ENCODE assay signal across 8 cellular contexts in genomic region chr12:7017870-7018349, GRCh38. TPM values are rescaled to one million over a fixed set of nuclear protein-coding genes. Genes with fewer than 3 reads are reported as not detected.
DNase-seq lines count a peak whose midpoint lies in the region; ATAC-seq lines count a peak whose summit lies in the region.

No MANE protein-coding gene starts in this region.

- no peak overlapping the region for H4K91ac ChIP-seq in neuronal stem cell (ENCODE audit: low read depth, low read length, poor library complexity)

- H2AFZ ChIP-seq in ACC112 (ENCODE audit: low read length, unreplicated experiment) (peak overlapping the region; percentile 39), neuronal stem cell (ENCODE audit: low read length) (peak overlapping the region; percentile 97)

- no CpG with 5 or more reads among the region's 25 CpGs for WGBS in neuronal stem cell (ENCODE audit: extremely low coverage in 2 of 2, insufficient read length in 2 of 2, insufficient replicate concordance in 1 of 2), 2 donors

- DNase-seq in SK-N-DZ (ENCODE audit: low spot score) = peak; percentile 91
- no peak for DNase-seq in neuronal stem cell (ENCODE audit: low spot score)
- no peak for DNase-seq in ecto neural progenitor cell (ENCODE audit: low spot score)

- H3K18ac ChIP-seq in neuronal stem cell (ENCODE audit: low read length) = peak overlapping the region; percentile 91

- H3K4me2 ChIP-seq in neuronal stem cell (ENCODE audit: insufficient read depth, low read length, poor library complexity, severe bottlenecking) = peak overlapping the region; percentile 77

- peak overlapping the region; percentile 66 for H3K14ac ChIP-seq in neuronal stem cell (ENCODE audit: low read length)

- H3K4ac ChIP-seq in neuronal stem cell (ENCODE audit: low read length) = no peak overlapping the region

- H3K9me3 ChIP-seq in neuronal stem cell (replicated peaks in 1 of 2; ENCODE audit: control insufficient read depth in 2 of 2, insufficient read depth in 1 of 2, low read depth in 1 of 2, low read length in 2 of 2) = no peaks in the 10 kb centered on the region

- H3K36me3 ChIP-seq in ACC112 (ENCODE audit: insufficient read depth, low read length) (no peaks in the 10 kb centered on the region), neuronal stem cell (replicated peaks in 1 of 2; ENCODE audit: control insufficient read depth in 2 of 2, insufficient read depth in 2 of 2, low read length in 2 of 2) (peaks cover 3 to 25% of the 10 kb centered on the region in 2 donors)

- H2BK15ac ChIP-seq in neuronal stem cell (ENCODE audit: low read length) = peak overlapping the region; percentile 32

- no peak overlapping the region for H2AK5ac ChIP-seq in neuronal stem cell (ENCODE audit: low read depth, low read length)

- no peak overlapping the region for H3K27ac ChIP-seq in ACC112 (ENCODE audit: low read depth, low read length)
- H3K27ac ChIP-seq in neuronal stem cell (replicated peaks; ENCODE audit: low read length) = peak overlapping the region; percentile 97

- ATAC-seq in GM18499 (IDR thresholded peaks at IDR 0.05; ENCODE audit: insufficient read depth, unreplicated experiment) = peak; percentile 12
- ATAC-seq in HG03159 (IDR thresholded peaks at IDR 0.05; ENCODE audit: unreplicated experiment) = peak; percentile 20
- peak; percentile 3 for ATAC-seq in esophagus mucosa
- no peak for ATAC-seq in HG02623 (IDR thresholded peaks at IDR 0.05; ENCODE audit: unreplicated experiment)

- H3K27me3 ChIP-seq in ACC112 (ENCODE audit: insufficient read depth, low read length) (no peaks in the 10 kb centered on the region), neuronal stem cell (ENCODE audit: control insufficient read depth in 3 of 3, insufficient read depth in 3 of 3, low read depth in 1 of 3, low read length in 3 of 3) (no peaks in the 10 kb centered on the region)

- H3K4me3 ChIP-seq in ACC112 (ENCODE audit: low read depth, low read length) (peak overlapping the region; percentile 87), neuronal stem cell (ENCODE audit: low read length in 2 of 2) (peak overlapping the region; percentile 65 to 89)

- no peak overlapping the region for H2BK12ac ChIP-seq in neuronal stem cell (ENCODE audit: low read length)

- H3K9ac ChIP-seq in neuronal stem cell (ENCODE audit: low read depth, low read length, poor library complexity) = peak overlapping the region; percentile 85

- H3K79me1 ChIP-seq in neuronal stem cell (ENCODE audit: low read depth, low read length) = peaks cover 5% of the 10 kb centered on the region

- peak overlapping the region; percentile 16 for H2BK120ac ChIP-seq in neuronal stem cell (ENCODE audit: low read depth, low read length)

- peak overlapping the region; percentile 98 for H2BK5ac ChIP-seq in neuronal stem cell (ENCODE audit: low read length)

- peaks cover 13% of the 10 kb centered on the region for H3K4me1 ChIP-seq in ACC112 (ENCODE audit: control insufficient read depth, insufficient read depth, low read length, unreplicated experiment)
- peaks cover 6 to 11% of the 10 kb centered on the region in 2 donors for H3K4me1 ChIP-seq in neuronal stem cell (ENCODE audit: control insufficient read depth in 2 of 2, insufficient read depth in 1 of 2, low read depth in 1 of 2, low read length in 2 of 2)

- no peak overlapping the region for H4K8ac ChIP-seq in neuronal stem cell (ENCODE audit: low read depth, low read length)

- no peaks in the 10 kb centered on the region for H3K79me2 ChIP-seq in ACC112 (ENCODE audit: control insufficient read depth, insufficient read depth, low read length, unreplicated experiment)

- H3K23ac ChIP-seq in neuronal stem cell (ENCODE audit: low read depth, low read length, poor library complexity) = peak overlapping the region; percentile 74

RNA-seq across cellular contexts. Expression of gene LPCAT3, which starts 0.4 kb away (rescaled TPM):
- polyA plus RNA-seq in SK-N-DZ (2014; cell fraction: cytosol; rRNA removed) = 19.8 and 20.8 TPM in 2 replicates
- polyA plus RNA-seq in SK-N-DZ (2014; cell fraction: nucleus; rRNA removed) = 21.6 and 23.2 TPM in 2 replicates
- 40.3 TPM for total RNA-seq in esophagus mucosa
- polyA plus RNA-seq in neuronal stem cell (2013, experiment 1 of 2) = 23.8 TPM
- 23.7 TPM for polyA plus RNA-seq in neuronal stem cell (2013, experiment 2 of 2)

RNA-seq across cellular contexts. Expression of gene C1S, which starts 42.6 kb away (rescaled TPM):
- polyA plus RNA-seq in SK-N-DZ (2014; cell fraction: cytosol; rRNA removed) = 0.17 and 1.4 TPM in 2 replicates
- polyA plus RNA-seq in SK-N-DZ (2014; cell fraction: nucleus; rRNA removed) = 1.1 and 1.6 TPM in 2 replicates
- total RNA-seq in esophagus mucosa = 36.5 TPM
- 1.7 TPM for polyA plus RNA-seq in neuronal stem cell (2013, experiment 1 of 2)
- polyA plus RNA-seq in neuronal stem cell (2013, experiment 2 of 2) = 2.0 TPM

RNA-seq across cellular contexts. Expression of gene EMG1, which starts 47.2 kb away (rescaled TPM):
- 102 TPM in 2 replicates for polyA plus RNA-seq in SK-N-DZ (2014; cell fraction: cytosol; rRNA removed)
- 80.2 and 111 TPM in 2 replicates for polyA plus RNA-seq in SK-N-DZ (2014; cell fraction: nucleus; rRNA removed)
- total RNA-seq in esophagus mucosa = 53.9 TPM
- 24.4 TPM for polyA plus RNA-seq in neuronal stem cell (2013, experiment 1 of 2)
- 24.2 TPM for polyA plus RNA-seq in neuronal stem cell (2013, experiment 2 of 2)

RNA-seq across cellular contexts. Expression of gene PHB2, which starts 47.4 kb away (rescaled TPM):
- polyA plus RNA-seq in SK-N-DZ (2014; cell fraction: cytosol; rRNA removed) = 713 and 811 TPM in 2 replicates
- polyA plus RNA-seq in SK-N-DZ (2014; cell fraction: nucleus; rRNA removed) = 771 and 835 TPM in 2 replicates
- total RNA-seq in esophagus mucosa = 221 TPM
- 315 TPM for polyA plus RNA-seq in neuronal stem cell (2013, experiment 1 of 2)
- polyA plus RNA-seq in neuronal stem cell (2013, experiment 2 of 2) = 311 TPM
